Comparison of ENCODE assay signal across 16 cellular contexts in the genomic region with DNA sequence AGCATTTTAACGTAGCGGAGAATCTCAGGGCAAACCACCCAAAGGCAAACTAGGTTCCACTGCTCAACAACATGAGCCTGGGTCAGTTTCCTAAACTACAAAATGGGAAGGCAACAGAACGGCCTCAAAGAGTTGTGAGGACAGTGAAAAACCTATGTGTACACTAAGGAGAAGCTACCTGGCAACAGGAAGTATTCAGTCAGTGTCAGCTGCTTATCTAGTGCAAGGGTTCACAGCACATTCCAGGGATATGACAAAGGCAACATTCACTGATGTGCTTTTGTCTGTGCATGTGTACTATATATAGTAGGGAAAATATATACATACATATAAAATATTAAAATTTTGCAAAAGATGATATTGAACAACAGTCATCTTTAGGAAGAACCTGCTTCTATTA. TPM values are rescaled to one million over a fixed set of nuclear protein-coding genes. Genes with fewer than 3 reads are reported as not detected.
DNase-seq lines count a peak whose midpoint lies in the region; ATAC-seq and TF ChIP-seq lines count a peak whose summit lies in the region.
"Had no signal": no experiment of that assay in that cellular context is flagged by ENCODE, and none has a peak within 500 bp of the region (broad histone marks: within the 10 kb centered on the region; RNA-seq: fewer than 3 reads in every experiment).

No MANE protein-coding gene starts in this region.

- peaks cover 29% of the 10 kb centered on the region for H3F3A ChIP-seq in SK-N-SH (replicated peaks; ENCODE audit: insufficient read depth)

- intact Hi-C loops in Right ventricle myocardium superior (cut with DNase I) = loop anchor here (10.0 kb wide), 1 partner anchor 98 kb away; no protein-coding TSS in a partner anchor
- intact Hi-C loops in Right ventricle myocardium inferior (cut with DNase I) = loop anchor here (5.0 kb wide), 2 partner anchors 41 to 71 kb away; no protein-coding TSS in a partner anchor

- POLR2A ChIA-PET in SK-N-SH (lab: Yijun Ruan, JAX) = interaction anchor here (1.1 kb wide), 1 partner anchor 17 kb away, joined by 4 read pairs; a partner anchor contains a TSS

- peak overlapping the region; percentile 19 to 41; a peak in 2 of 4 replicates for H3K27ac ChIP-seq in SK-N-SH (ENCODE audit: low read depth in 2 of 2, low read length in 1 of 2)
- no peak overlapping the region for H3K27ac ChIP-seq in foreskin keratinocyte
- H3K27ac ChIP-seq: uterus had no signal

- TF ChIP-seq RAD21 in SK-N-SH (IDR thresholded peaks at IDR 0.05; ENCODE audit: low read length) = no peak

- H3K4me3 Mint-ChIP-seq in type B pancreatic cell = no peak overlapping the region
- H3K4me3 Mint-ChIP-seq: activated B cell treated with CpG ODN at 0.5 μM for 24 hours; activated naive CD8-positive, alpha-beta T cell treated with anti-CD3 and anti-CD28 coated beads, Interleukin-2, amount 50 U/mL, for 24 hours had no signal

- H3K9me3 Mint-ChIP-seq in type B pancreatic cell = no peaks in the 10 kb centered on the region
- H3K9me3 Mint-ChIP-seq: activated B cell treated with CpG ODN at 0.5 μM for 24 hours; activated naive CD8-positive, alpha-beta T cell treated with anti-CD3 and anti-CD28 coated beads, Interleukin-2, amount 50 U/mL, for 24 hours had no signal

- H3K4me1 ChIP-seq in SK-N-SH (ENCODE audit: control insufficient read depth in 1 of 2, insufficient read depth in 2 of 2, low read depth in 1 of 2, low read length in 1 of 2) (peaks cover 24 to 29% of the 10 kb centered on the region in 2 experiments), foreskin keratinocyte (peaks cover 35% of the 10 kb centered on the region)

- WGBS in SK-N-SH (ENCODE audit: low lambda C conversion rate) = 92% methylated on average over 3 of the region's 3 CpGs

- H3K27me3 ChIP-seq in SK-N-SH (ENCODE audit: insufficient read depth) (no peaks in the 10 kb centered on the region), foreskin keratinocyte (no peaks in the 10 kb centered on the region)
- H3K27me3 ChIP-seq: heart left ventricle, uterus had no signal

- peaks cover 16% of the 10 kb centered on the region for H3K36me3 Mint-ChIP-seq in type B pancreatic cell

- H3K79me2 ChIP-seq in SK-N-SH (ENCODE audit: insufficient read depth) = peaks cover 92% of the 10 kb centered on the region

- H3K4me1 Mint-ChIP-seq in type B pancreatic cell (ENCODE audit: unreplicated experiment) = peaks cover 38% of the 10 kb centered on the region

- no peaks in the 10 kb centered on the region for H3K9me3 ChIP-seq in SK-N-SH
- H3K9me3 ChIP-seq: heart left ventricle, uterus had no signal

- no peaks in the 10 kb centered on the region for H3K27me3 Mint-ChIP-seq in type B pancreatic cell
- H3K27me3 Mint-ChIP-seq: activated B cell treated with CpG ODN at 0.5 μM for 24 hours; activated naive CD8-positive, alpha-beta T cell treated with anti-CD3 and anti-CD28 coated beads, Interleukin-2, amount 50 U/mL, for 24 hours had no signal

- no peaks in the 10 kb centered on the region for H3K9me2 ChIP-seq in SK-N-SH

- CTCF ChIA-PET in SK-N-SH (lab: Yijun Ruan, JAX) = interaction anchor here (1.0 to 1.8 kb wide), 3 partner anchors 92 to 233 kb away, joined by 4 to 7 read pairs (median 6); no protein-coding TSS in a partner anchor

- ATAC-seq in Right ventricle myocardium superior (ENCODE audit: poor library complexity) (peak; percentile 29), Right ventricle myocardium inferior (no peak), foreskin keratinocyte (peak; percentile 89), HG03378 (IDR thresholded peaks at IDR 0.05; ENCODE audit: unreplicated experiment) (no peak), HG03045 (IDR thresholded peaks at IDR 0.05; ENCODE audit: unreplicated experiment) (no peak), HG02759 (IDR thresholded peaks at IDR 0.05; ENCODE audit: unreplicated experiment) (no peak)
- ATAC-seq: activated naive CD8-positive, alpha-beta T cell treated with anti-CD3 and anti-CD28 coated beads, Interleukin-2, amount 50 U/mL, for 24 hours had no signal

- no peak overlapping the region; the same call in 1 of the 2 replicates for H3K9ac ChIP-seq in SK-N-SH

- H3K36me3 ChIP-seq in SK-N-SH (replicated peaks in 1 of 2; ENCODE audit: control insufficient read depth in 1 of 2, insufficient read depth in 2 of 2, low read length in 1 of 2) = peaks cover 59 to 74% of the 10 kb centered on the region in 2 experiments
- H3K36me3 ChIP-seq: uterus had no signal

- peaks cover 58% of the 10 kb centered on the region for H4K20me1 ChIP-seq in SK-N-SH (ENCODE audit: insufficient read depth)

- no peak overlapping the region for H2AFZ ChIP-seq in SK-N-SH (ENCODE audit: low read depth)

- DNase-seq in Right ventricle myocardium superior (no peak), Right ventricle myocardium inferior (ENCODE audit: missing footprints) (no peak), SK-N-SH (no peak), foreskin keratinocyte (peak; percentile 66 to 83), type B pancreatic cell (ENCODE audit: extremely low spot score, unreplicated experiment) (no peak)
- DNase-seq: activated B cell treated with CpG ODN at 0.5 μM for 24 hours; activated CD8-positive, alpha-beta memory T cell treated with anti-CD3 and anti-CD28 coated beads, Interleukin-2, amount 50 U/mL, for 48 hours; activated naive CD8-positive, alpha-beta T cell treated with anti-CD3 and anti-CD28 coated beads, Interleukin-2, amount 50 U/mL, for 24 hours; heart left ventricle; MM.1S; SIG-M5; stimulated activated CD4-positive, alpha-beta T cell treated with anti-CD3 and anti-CD28 coated beads, Interleukin-1b, Interleukin-23, amount 100 ng/mL, for 48 hours; uterus had no signal

- no peak overlapping the region for H3K4me3 ChIP-seq in SK-N-SH (ENCODE audit: low read depth in 2 of 2, low read length in 1 of 2)
- H3K4me3 ChIP-seq: heart left ventricle, uterus had no signal

- no peak overlapping the region; the same call in 1 of the 2 replicates for H3K4me2 ChIP-seq in SK-N-SH

- peak overlapping the region; percentile 87 for H3K27ac Mint-ChIP-seq in type B pancreatic cell
- H3K27ac Mint-ChIP-seq: activated B cell treated with CpG ODN at 0.5 μM for 24 hours; activated naive CD8-positive, alpha-beta T cell treated with anti-CD3 and anti-CD28 coated beads, Interleukin-2, amount 50 U/mL, for 24 hours had no signal

- TF ChIP-seq CTCF in SK-N-SH (IDR thresholded peaks at IDR 0.05) (no peak), foreskin keratinocyte (conservative IDR thresholded peaks at IDR 0.05) (no peak), type B pancreatic cell (conservative IDR thresholded peaks at IDR 0.05) (no peak)

- no peak for TF ChIP-seq EP300 in SK-N-SH (IDR thresholded peaks at IDR 0.05; ENCODE audit: borderline replicate concordance in 1 of 2, low read depth in 1 of 2, low read length in 1 of 2)

TF ChIP-seq in SK-N-SH, 30 proteins besides CTCF, POLR2A, EP300 and RAD21:
- TF ChIP-seq GATA2 (CRISPR knock-in tag; IDR thresholded peaks at IDR 0.05) (no peak), TCF12 (IDR thresholded peaks at IDR 0.05) (peak; percentile 40), YY1 (IDR thresholded peaks at IDR 0.05; ENCODE audit: low read depth) (no peak), EZH2phosphoT487 (IDR thresholded peaks at IDR 0.05; ENCODE audit: borderline replicate concordance, low read depth) (no peak), MEF2A (IDR thresholded peaks at IDR 0.05; ENCODE audit: borderline replicate concordance, low read depth) (peak; percentile 6; the same call in 1 of the 2 replicates)
- TF ChIP-seq, protein P1, sequence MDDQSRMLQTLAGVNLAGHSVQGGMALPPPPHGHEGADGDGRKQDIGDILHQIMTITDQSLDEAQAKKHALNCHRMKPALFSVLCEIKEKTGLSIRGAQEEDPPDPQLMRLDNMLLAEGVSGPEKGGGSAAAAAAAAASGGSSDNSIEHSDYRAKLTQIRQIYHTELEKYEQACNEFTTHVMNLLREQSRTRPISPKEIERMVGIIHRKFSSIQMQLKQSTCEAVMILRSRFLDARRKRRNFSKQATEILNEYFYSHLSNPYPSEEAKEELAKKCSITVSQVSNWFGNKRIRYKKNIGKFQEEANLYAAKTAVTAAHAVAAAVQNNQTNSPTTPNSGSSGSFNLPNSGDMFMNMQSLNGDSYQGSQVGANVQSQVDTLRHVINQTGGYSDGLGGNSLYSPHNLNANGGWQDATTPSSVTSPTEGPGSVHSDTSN (IDR thresholded peaks at IDR 0.05) = peak; percentile 54
- TF ChIP-seq, protein P2, sequence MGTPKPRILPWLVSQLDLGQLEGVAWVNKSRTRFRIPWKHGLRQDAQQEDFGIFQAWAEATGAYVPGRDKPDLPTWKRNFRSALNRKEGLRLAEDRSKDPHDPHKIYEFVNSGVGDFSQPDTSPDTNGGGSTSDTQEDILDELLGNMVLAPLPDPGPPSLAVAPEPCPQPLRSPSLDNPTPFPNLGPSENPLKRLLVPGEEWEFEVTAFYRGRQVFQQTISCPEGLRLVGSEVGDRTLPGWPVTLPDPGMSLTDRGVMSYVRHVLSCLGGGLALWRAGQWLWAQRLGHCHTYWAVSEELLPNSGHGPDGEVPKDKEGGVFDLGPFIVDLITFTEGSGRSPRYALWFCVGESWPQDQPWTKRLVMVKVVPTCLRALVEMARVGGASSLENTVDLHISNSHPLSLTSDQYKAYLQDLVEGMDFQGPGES (IDR thresholded peaks at IDR 0.05; ENCODE audit: low read depth, low read length) = no peak
- TF ChIP-seq, protein P3, sequence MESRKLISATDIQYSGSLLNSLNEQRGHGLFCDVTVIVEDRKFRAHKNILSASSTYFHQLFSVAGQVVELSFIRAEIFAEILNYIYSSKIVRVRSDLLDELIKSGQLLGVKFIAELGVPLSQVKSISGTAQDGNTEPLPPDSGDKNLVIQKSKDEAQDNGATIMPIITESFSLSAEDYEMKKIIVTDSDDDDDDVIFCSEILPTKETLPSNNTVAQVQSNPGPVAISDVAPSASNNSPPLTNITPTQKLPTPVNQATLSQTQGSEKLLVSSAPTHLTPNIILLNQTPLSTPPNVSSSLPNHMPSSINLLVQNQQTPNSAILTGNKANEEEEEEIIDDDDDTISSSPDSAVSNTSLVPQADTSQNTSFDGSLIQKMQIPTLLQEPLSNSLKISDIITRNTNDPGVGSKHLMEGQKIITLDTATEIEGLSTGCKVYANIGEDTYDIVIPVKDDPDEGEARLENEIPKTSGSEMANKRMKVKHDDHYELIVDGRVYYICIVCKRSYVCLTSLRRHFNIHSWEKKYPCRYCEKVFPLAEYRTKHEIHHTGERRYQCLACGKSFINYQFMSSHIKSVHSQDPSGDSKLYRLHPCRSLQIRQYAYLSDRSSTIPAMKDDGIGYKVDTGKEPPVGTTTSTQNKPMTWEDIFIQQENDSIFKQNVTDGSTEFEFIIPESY (IDR thresholded peaks at IDR 0.05; ENCODE audit: borderline replicate concordance, low read depth) = no peak

RNA-seq across cellular contexts. Expression of a gene that starts 17.2 kb away (rescaled TPM):
- total RNA-seq in Right ventricle myocardium superior (107 TPM), Right ventricle myocardium inferior (112 TPM), foreskin keratinocyte (81.0 and 90.2 TPM in 2 replicates), type B pancreatic cell (ENCODE audit: low replicate concordance) (82.1 and 88.5 TPM in 2 replicates)
- polyA plus RNA-seq in SK-N-SH (2012; rRNA removed) (66.0 and 83.1 TPM in 2 replicates), foreskin keratinocyte (42.0 and 42.5 TPM in 2 replicates)
- 66.1 and 72.1 TPM in 2 replicates for polyA plus RNA-seq in SK-N-SH (2012; cell fraction: cytosol; rRNA removed)
- polyA plus RNA-seq in SK-N-SH (2012; cell fraction: nucleus; rRNA removed) = 101 and 142 TPM in 2 replicates

Comparison
In these comparisons a context has a peak if more than half of its experiments do, and no peak if none do; other contexts are left out.
1. ATAC-seq: peak in Right ventricle myocardium superior (single experiment) and foreskin keratinocyte (single experiment); none in Right ventricle myocardium inferior (single experiment), HG03378 (single experiment), HG03045 (single experiment) and HG02759 (single experiment).
2. DNase-seq: peak in foreskin keratinocyte (2 of 2); none in Right ventricle myocardium superior (single experiment), Right ventricle myocardium inferior (single experiment), SK-N-SH (single experiment) and type B pancreatic cell (single experiment).